In genomic region chr16:84841787-84842300, GRCh38 we compare ENCODE assay signal across 10 cellular contexts. TPM values are rescaled to one million over a fixed set of nuclear protein-coding genes. Genes with fewer than 3 reads are reported as not detected.
DNase-seq lines count a peak whose midpoint lies in the region; ATAC-seq lines count a peak whose summit lies in the region.
"Had no signal": no experiment of that assay in that cellular context is flagged by ENCODE, and none has a peak within 500 bp of the region (broad histone marks: within the 10 kb centered on the region; RNA-seq: fewer than 3 reads in every experiment).

No MANE protein-coding gene starts in this region.

- no peak overlapping the region for H4K8ac ChIP-seq in mesenchymal stem cell (ENCODE audit: low read length)

- no peak overlapping the region for H3K4ac ChIP-seq in mesenchymal stem cell (ENCODE audit: low read depth in 1 of 2, low read length in 2 of 2)

- no peak overlapping the region for H2BK12ac ChIP-seq in mesenchymal stem cell (ENCODE audit: low read length in 2 of 2)

- peak overlapping the region in 1 of 2 experiments; percentile 46 for H3K18ac ChIP-seq in mesenchymal stem cell (ENCODE audit: low read depth in 1 of 2, low read length in 2 of 2)

- DNase-seq in NCI-H1436 (lab: John Stamatoyannopoulos, UW) (peak; percentile 86), amniotic epithelial cell (ENCODE audit: low read depth) (peak; percentile 66), mesenchymal stem cell (no peak), SKM-1 treated with dmso at 0.1 percent for 144 hours (lab: John Stamatoyannopoulos, UW; ENCODE audit: unreplicated experiment) (no peak)
- DNase-seq: activated effector memory CD4-positive, alpha-beta T cell treated with Interleukin-2 at 50 U/mL for 16 hours; Karpas-422 had no signal

- H2AFZ ChIP-seq in mesenchymal stem cell (ENCODE audit: low read depth, low read length): no peak overlapping the region

- H2BK15ac ChIP-seq in mesenchymal stem cell (ENCODE audit: low read depth, poor library complexity, severe bottlenecking): no peak overlapping the region

- no peak for ATAC-seq in GM21723 (IDR thresholded peaks at IDR 0.05; ENCODE audit: unreplicated experiment)
- no peak for ATAC-seq in GM18498 (IDR thresholded peaks at IDR 0.05; ENCODE audit: unreplicated experiment)
- no peak for ATAC-seq in HG02885 (IDR thresholded peaks at IDR 0.05; ENCODE audit: poor library complexity, unreplicated experiment)

- peaks cover 12% of the 10 kb centered on the region; the same call in 1 of the 2 replicates for H3K27me3 ChIP-seq in BLaER1
- no peaks in the 10 kb centered on the region for H3K27me3 ChIP-seq in mesenchymal stem cell (ENCODE audit: control insufficient read depth in 1 of 2, insufficient read depth in 1 of 2, low read length in 2 of 2)

- H3K4me1 ChIP-seq in BLaER1 (peaks cover 31% of the 10 kb centered on the region), mesenchymal stem cell (ENCODE audit: control insufficient read depth, insufficient read depth, low read depth, low read length) (peaks cover 40% of the 10 kb centered on the region)

- H3K23ac ChIP-seq in mesenchymal stem cell (ENCODE audit: low read length in 2 of 2): no peak overlapping the region

- no peak overlapping the region for H2BK5ac ChIP-seq in mesenchymal stem cell (ENCODE audit: low read depth, low read length, poor library complexity, severe bottlenecking)

- no peak overlapping the region for H3K14ac ChIP-seq in mesenchymal stem cell (ENCODE audit: low read length in 2 of 2)

- H4K91ac ChIP-seq in mesenchymal stem cell (ENCODE audit: low read length): no peak overlapping the region

- H3K9me3 ChIP-seq in BLaER1: no peaks in the 10 kb centered on the region
- no peaks in the 10 kb centered on the region for H3K9me3 ChIP-seq in mesenchymal stem cell (ENCODE audit: control insufficient read depth, low read length)

- no peaks in the 10 kb centered on the region for H4K20me1 ChIP-seq in BLaER1

- H2BK120ac ChIP-seq in mesenchymal stem cell (ENCODE audit: low read depth, low read length): no peak overlapping the region

- H3K27ac ChIP-seq in BLaER1 (no peak overlapping the region), mesenchymal stem cell (ENCODE audit: low read length, poor library complexity, severe bottlenecking) (no peak overlapping the region)

- H2AK5ac ChIP-seq in mesenchymal stem cell (ENCODE audit: low read length, severe bottlenecking): peak overlapping the region; percentile 3

- H3K4me2 ChIP-seq in BLaER1 (peak overlapping the region; percentile 39; the same call in 1 of the 2 replicates), mesenchymal stem cell (ENCODE audit: low read length, poor library complexity, severe bottlenecking) (no peak overlapping the region)

- H3K79me1 ChIP-seq in mesenchymal stem cell (replicated peaks; ENCODE audit: low read length, poor library complexity, severe bottlenecking): no peaks in the 10 kb centered on the region

- no peaks in the 10 kb centered on the region for H3K36me3 ChIP-seq in BLaER1
- H3K36me3 ChIP-seq in mesenchymal stem cell (ENCODE audit: control insufficient read depth in 1 of 2, insufficient read depth in 2 of 2, low read depth in 1 of 2, low read length in 2 of 2): no peaks in the 10 kb centered on the region

- no peak overlapping the region for H3K9ac ChIP-seq in BLaER1
- no peak overlapping the region for H3K9ac ChIP-seq in mesenchymal stem cell (ENCODE audit: low read length)

- H3K4me3 ChIP-seq in BLaER1 (no peak overlapping the region), mesenchymal stem cell (ENCODE audit: insufficient read depth in 1 of 2, low read depth in 1 of 2, low read length in 2 of 2) (no peak overlapping the region)

- 27% methylated on average over 16 of the region's 18 CpGs for WGBS in mesenchymal stem cell

RNA-seq across cellular contexts. Expression of gene CRISPLD2, which starts 22.1 kb away (rescaled TPM):
- polyA plus RNA-seq in mesenchymal stem cell (2013, experiment 1 of 2): 92.2 TPM
- polyA plus RNA-seq in mesenchymal stem cell (2013, experiment 2 of 2): 91.8 TPM

Comparison
In these comparisons a context has a peak if more than half of its experiments do, and no peak if none do; other contexts are left out.
1. DNase-seq: peak in NCI-H1436 (single experiment) and amniotic epithelial cell (single experiment); none in mesenchymal stem cell (single experiment) and SKM-1 treated with dmso at 0.1 percent for 144 hours (single experiment).